Comparison of ENCODE assay signal across 21 cellular contexts in the genomic region with DNA sequence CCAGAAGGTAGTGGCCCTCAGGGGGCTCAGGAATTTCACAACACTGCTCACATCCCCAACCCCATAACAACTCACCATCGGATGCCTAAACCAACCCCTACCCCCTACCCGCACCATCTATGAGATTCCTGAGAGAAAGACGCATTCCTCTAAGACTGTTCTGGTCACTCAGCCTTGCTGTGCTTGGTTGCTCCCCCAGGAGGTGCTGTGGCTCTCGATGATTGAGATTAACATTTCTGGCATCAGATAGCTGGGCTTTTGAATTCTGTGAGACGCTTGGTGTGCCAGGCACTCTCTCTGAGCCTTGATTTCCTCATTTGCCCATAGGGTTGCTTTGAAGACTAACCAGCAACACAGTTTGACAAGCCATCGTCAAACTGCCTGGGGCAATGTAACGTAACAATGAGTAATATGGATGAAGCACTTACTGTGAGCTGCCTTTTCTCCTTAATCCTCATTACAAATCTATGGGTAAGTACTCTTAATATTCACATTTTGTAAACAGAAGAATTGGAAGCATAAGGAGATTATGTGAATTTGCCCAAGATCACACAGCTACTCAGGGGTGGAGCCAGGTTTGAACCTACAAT. TPM values are rescaled to one million over a fixed set of nuclear protein-coding genes. Genes with fewer than 3 reads are reported as not detected.
DNase-seq lines count a peak whose midpoint lies in the region; ATAC-seq, FAIRE-seq and TF ChIP-seq lines count a peak whose summit lies in the region.
"Had no signal": no experiment of that assay in that cellular context is flagged by ENCODE, and none has a peak within 500 bp of the region (broad histone marks: within the 10 kb centered on the region; RNA-seq: fewer than 3 reads in every experiment).

No MANE protein-coding gene starts in this region.

- no peaks in the 10 kb centered on the region for H3K4me1 ChIP-seq in adipocyte (ENCODE audit: control insufficient read depth, insufficient read depth, low read length)
- H3K4me1 ChIP-seq in Caco-2 = no peaks in the 10 kb centered on the region
- H3K4me1 ChIP-seq: left ventricle myocardium inferior had no signal

- H3K27ac Mint-ChIP-seq in Caco-2 (ENCODE audit: unreplicated experiment) = no peak overlapping the region
- H3K27ac Mint-ChIP-seq: activated CD4-positive, alpha-beta memory T cell treated with anti-CD3 and anti-CD28 coated beads for 36 hours had no signal

- H3K4me3 Mint-ChIP-seq in Caco-2 (ENCODE audit: unreplicated experiment) = no peak overlapping the region
- H3K4me3 Mint-ChIP-seq: activated CD4-positive, alpha-beta memory T cell treated with anti-CD3 and anti-CD28 coated beads for 36 hours had no signal

- H3K4me3 ChIP-seq in adipocyte (ENCODE audit: low read length) (no peak overlapping the region), Caco-2 (ENCODE audit: low read depth, low read length) (no peak overlapping the region)
- H3K4me3 ChIP-seq: hepatocyte, left ventricle myocardium inferior, ovary, SK-N-MC, thoracic aorta had no signal

- H3K9ac ChIP-seq in adipocyte (ENCODE audit: low read length) = no peak overlapping the region

- CTCF ChIA-PET in Caco-2 (lab: Charles Lee) = interaction anchor here (3.1 kb wide), 1 partner anchor 233 kb away, joined by 19 read pairs; no protein-coding TSS in a partner anchor

- no TSS peak for BruUV-seq in Caco-2 (replicated peaks; lab: Mats Ljungman, UMichigan)

- ATAC-seq in GM18502 (IDR thresholded peaks at IDR 0.05; ENCODE audit: poor library complexity, unreplicated experiment) = no peak
- no peak for ATAC-seq in GM19452 (IDR thresholded peaks at IDR 0.05; ENCODE audit: unreplicated experiment)
- ATAC-seq in GM19395 (IDR thresholded peaks at IDR 0.05; ENCODE audit: unreplicated experiment) = no peak

- H3K36me3 Mint-ChIP-seq in Caco-2 (ENCODE audit: insufficient read depth, unreplicated experiment) = no peaks in the 10 kb centered on the region
- H3K36me3 Mint-ChIP-seq: activated CD4-positive, alpha-beta memory T cell treated with anti-CD3 and anti-CD28 coated beads for 36 hours had no signal

- POLR2A ChIA-PET in Caco-2 (lab: Charles Lee) = no interaction called here

- H3K36me3 ChIP-seq in adipocyte (ENCODE audit: control insufficient read depth, insufficient read depth, low read length, severe bottlenecking) (no peaks in the 10 kb centered on the region), Caco-2 (ENCODE audit: control insufficient read depth, insufficient read depth, low read length) (no peaks in the 10 kb centered on the region)
- H3K36me3 ChIP-seq: left ventricle myocardium inferior, ovary, thoracic aorta had no signal

- H3K4me1 Mint-ChIP-seq in Caco-2 (ENCODE audit: low read depth, unreplicated experiment) = no peaks in the 10 kb centered on the region

- H3K27me3 ChIP-seq in adipocyte (replicated peaks; ENCODE audit: control insufficient read depth, insufficient read depth, low read length) (peaks cover 84% of the 10 kb centered on the region), Caco-2 (replicated peaks; ENCODE audit: control insufficient read depth, insufficient read depth, low read length) (peaks cover 6% of the 10 kb centered on the region)
- H3K27me3 ChIP-seq: ovary had no signal

- H3K9me3 Mint-ChIP-seq in Caco-2 (ENCODE audit: unreplicated experiment) = no peaks in the 10 kb centered on the region
- H3K9me3 Mint-ChIP-seq: activated CD4-positive, alpha-beta memory T cell treated with anti-CD3 and anti-CD28 coated beads for 36 hours had no signal

- intact Hi-C loops in Caco-2 (cut with micrococcal nuclease; ENCODE audit: unreplicated experiment) = no loop called here

- DNase-seq in EL (peak; percentile 47), HTR-8/SVneo (ENCODE audit: insufficient read length, low spot score) (no peak), adipocyte (ENCODE audit: low read depth) (peak; percentile 1), islet precursor cell (peak; percentile 45), Caco-2 (no peak)
- DNase-seq: activated CD4-positive, alpha-beta memory T cell treated with anti-CD3 and anti-CD28 coated beads for 36 hours; activated T-cell treated with anti-CD3 and anti-CD28 coated beads, Interleukin-2, amount 50 U/mL, for 48 hours; Kasumi-1; left ventricle myocardium inferior; NCI-H446 treated with DMSO at 0.1 percent for 48 hours; ovary; stimulated activated CD4-positive, alpha-beta T cell treated with anti-CD3 and anti-CD28 coated beads, Interleukin-4, amount 100 ng/mL, for 24 hours had no signal

- H3K9me3 ChIP-seq in adipocyte (ENCODE audit: control insufficient read depth, low read length) = no peaks in the 10 kb centered on the region
- H3K9me3 ChIP-seq in Caco-2 = no peaks in the 10 kb centered on the region
- H3K9me3 ChIP-seq: left ventricle myocardium inferior, ovary, thoracic aorta had no signal

- TF ChIP-seq CTCF in Caco-2 (IDR thresholded peaks at IDR 0.05; ENCODE audit: insufficient read depth in 1 of 2, low read depth in 1 of 2, low read length in 1 of 2, severe bottlenecking in 1 of 2, unreplicated experiment in 1 of 2) = peak in 1 of 2 experiments; percentile 17

- peak; percentile 83 for FAIRE-seq in HTR-8/SVneo (lab: Jason Lieb, UNC)
- FAIRE-seq: TTC549 had no signal

- H3K27me3 Mint-ChIP-seq in Caco-2 (ENCODE audit: insufficient read depth, unreplicated experiment) = peaks cover 20% of the 10 kb centered on the region

RNA-seq across cellular contexts. Expression of a gene that starts 1.0 kb away (rescaled TPM):
- not detected in 2 replicates for total RNA-seq in Caco-2 (2022)
- total RNA-seq: activated CD4-positive, alpha-beta memory T cell treated with anti-CD3 and anti-CD28 coated beads for 36 hours; cardiac septum; hepatocyte; left ventricle myocardium inferior; ovary; skeletal muscle tissue; thoracic aorta had no signal

RNA-seq across cellular contexts. Expression of a gene that starts 8.9 kb away (rescaled TPM):
- not detected in 2 replicates for total RNA-seq in Caco-2 (2022)
- total RNA-seq: activated CD4-positive, alpha-beta memory T cell treated with anti-CD3 and anti-CD28 coated beads for 36 hours; cardiac septum; hepatocyte; left ventricle myocardium inferior; skeletal muscle tissue; thoracic aorta had no signal

RNA-seq across cellular contexts. Expression of a gene that starts 22.9 kb away (rescaled TPM):
- total RNA-seq in Caco-2 (2022) = not detected in 2 replicates
- total RNA-seq: activated CD4-positive, alpha-beta memory T cell treated with anti-CD3 and anti-CD28 coated beads for 36 hours; cardiac septum; hepatocyte; left ventricle myocardium inferior; ovary; skeletal muscle tissue; thoracic aorta had no signal

RNA-seq across cellular contexts. Expression of a gene that starts 40.8 kb away (rescaled TPM):
- total RNA-seq in Caco-2 (2022) = not detected in 2 replicates
- total RNA-seq: activated CD4-positive, alpha-beta memory T cell treated with anti-CD3 and anti-CD28 coated beads for 36 hours; cardiac septum; hepatocyte; left ventricle myocardium inferior; skeletal muscle tissue; thoracic aorta had no signal

Comparison
In these comparisons a context has a peak if more than half of its experiments do, and no peak if none do; other contexts are left out.
1. DNase-seq: peak in EL (single experiment), adipocyte (single experiment) and islet precursor cell (single experiment); none in HTR-8/SVneo (single experiment) and Caco-2 (0 of 2).